8 cellular contexts compared by ENCODE assay signal in genomic region chr14:95157987-95158712, GRCh38. TPM values are rescaled to one million over a fixed set of nuclear protein-coding genes. Genes with fewer than 3 reads are reported as not detected.
DNase-seq lines count a peak whose midpoint lies in the region; ATAC-seq lines count a peak whose summit lies in the region.

No MANE protein-coding gene starts in this region.

- ATAC-seq in GM18511 (IDR thresholded peaks at IDR 0.05; ENCODE audit: unreplicated experiment) (peak; percentile 19), HG03520 (IDR thresholded peaks at IDR 0.05; ENCODE audit: unreplicated experiment) (peak; percentile 23)

- H3K9me3 ChIP-seq in iPS-18a (ENCODE audit: control insufficient read depth, low read depth, low read length) = no peaks in the 10 kb centered on the region

- no peaks in the 10 kb centered on the region for H3K36me3 ChIP-seq in iPS-18a (ENCODE audit: control insufficient read depth, low read depth, low read length)

- H3K36me3 Mint-ChIP-seq in activated T-helper 1 cell treated with anti-CD3 and anti-CD28 coated beads, Interleukin-12 subunit alpha, Interleukin-12 subunit beta, Interleukin-2, Interleukin-4 antibody, amounts not matched to agents 30 ng/mL and 10 ng/mL and 1 ng/mL, durations not matched to agents 14 hours and 24 hours and 36 hours (ENCODE audit: low read depth) = peaks cover 9% of the 10 kb centered on the region

- H3K27me3 ChIP-seq in iPS-18a (ENCODE audit: control insufficient read depth, insufficient read depth, low read length) = no peaks in the 10 kb centered on the region

- intact Hi-C loops in activated T-helper 1 cell treated with anti-CD3 and anti-CD28 coated beads, Interleukin-12 subunit alpha, Interleukin-12 subunit beta, Interleukin-2, Interleukin-4 antibody, amounts not matched to agents 30 ng/mL and 10 ng/mL and 1 ng/mL, durations not matched to agents 14 hours and 24 hours and 36 hours (cut with micrococcal nuclease) = loop anchor here (1.0 to 10.0 kb wide), 7 partner anchors 102 to 1973 kb away; partner anchors contain the start of genes ATG2B, CLMN, GSKIP and LYSET

- peak overlapping the region; percentile 90 for H3K4me3 ChIP-seq in iPS-18a (ENCODE audit: low read length)

- peaks cover 39% of the 10 kb centered on the region for H3K4me1 Mint-ChIP-seq in activated T-helper 1 cell treated with anti-CD3 and anti-CD28 coated beads, Interleukin-12 subunit alpha, Interleukin-12 subunit beta, Interleukin-2, Interleukin-4 antibody, amounts not matched to agents 30 ng/mL and 10 ng/mL and 1 ng/mL, durations not matched to agents 14 hours and 24 hours and 36 hours (ENCODE audit: low read depth)

- H3K9me3 Mint-ChIP-seq in activated T-helper 1 cell treated with anti-CD3 and anti-CD28 coated beads, Interleukin-12 subunit alpha, Interleukin-12 subunit beta, Interleukin-2, Interleukin-4 antibody, amounts not matched to agents 30 ng/mL and 10 ng/mL and 1 ng/mL, durations not matched to agents 14 hours and 24 hours and 36 hours = no peaks in the 10 kb centered on the region

- H3K27me3 Mint-ChIP-seq in activated T-helper 1 cell treated with anti-CD3 and anti-CD28 coated beads, Interleukin-12 subunit alpha, Interleukin-12 subunit beta, Interleukin-2, Interleukin-4 antibody, amounts not matched to agents 30 ng/mL and 10 ng/mL and 1 ng/mL, durations not matched to agents 14 hours and 24 hours and 36 hours (ENCODE audit: insufficient read depth) = no peaks in the 10 kb centered on the region

- peak overlapping the region; percentile 95 for H3K9ac ChIP-seq in iPS-18a (ENCODE audit: low read length)

- peak; percentile 33 for DNase-seq in AG20443 (ENCODE audit: low spot score)
- DNase-seq in activated T-helper 1 cell treated with anti-CD3 and anti-CD28 coated beads, Interleukin-12 subunit alpha, Interleukin-12 subunit beta, Interleukin-2, Interleukin-4 antibody, amounts not matched to agents 30 ng/mL and 10 ng/mL and 1 ng/mL, durations not matched to agents 14 hours and 24 hours and 36 hours (ENCODE audit: low spot score) = no peak
- DNase-seq in stimulated activated naive CD4-positive, alpha-beta T cell treated with Interleukin-2 at 50 U/mL for 16 hours (lab: John Stamatoyannopoulos, UW) = peak; percentile 28
- DNase-seq in NCI-H2029 (lab: John Stamatoyannopoulos, UW) = no peak
- no peak for DNase-seq in NCI-H1092 (lab: John Stamatoyannopoulos, UW)

- peaks cover 27% of the 10 kb centered on the region for H3K4me1 ChIP-seq in iPS-18a (ENCODE audit: control insufficient read depth, low read depth, low read length)

- H3K27ac Mint-ChIP-seq in activated T-helper 1 cell treated with anti-CD3 and anti-CD28 coated beads, Interleukin-12 subunit alpha, Interleukin-12 subunit beta, Interleukin-2, Interleukin-4 antibody, amounts not matched to agents 30 ng/mL and 10 ng/mL and 1 ng/mL, durations not matched to agents 14 hours and 24 hours and 36 hours = peak overlapping the region; percentile 99

- peak overlapping the region; percentile 91 for H3K27ac ChIP-seq in iPS-18a (ENCODE audit: low read length)

- peak overlapping the region; percentile 94 for H3K4me3 Mint-ChIP-seq in activated T-helper 1 cell treated with anti-CD3 and anti-CD28 coated beads, Interleukin-12 subunit alpha, Interleukin-12 subunit beta, Interleukin-2, Interleukin-4 antibody, amounts not matched to agents 30 ng/mL and 10 ng/mL and 1 ng/mL, durations not matched to agents 14 hours and 24 hours and 36 hours

RNA-seq across cellular contexts. Expression of gene DICER1, which starts 0.8 kb away (rescaled TPM):
- total RNA-seq in activated T-helper 1 cell treated with anti-CD3 and anti-CD28 coated beads, Interleukin-12 subunit alpha, Interleukin-12 subunit beta, Interleukin-2, Interleukin-4 antibody, amounts not matched to agents 30 ng/mL and 10 ng/mL and 1 ng/mL, durations not matched to agents 14 hours and 24 hours and 36 hours = 76.8 and 87.2 TPM in 2 replicates

Comparison
In these comparisons a context has a peak if more than half of its experiments do, and no peak if none do; other contexts are left out.
1. DNase-seq: peak in AG20443 (single experiment) and stimulated activated naive CD4-positive, alpha-beta T cell treated with Interleukin-2 at 50 U/mL for 16 hours (single experiment); none in activated T-helper 1 cell treated with anti-CD3 and anti-CD28 coated beads, Interleukin-12 subunit alpha, Interleukin-12 subunit beta, Interleukin-2, Interleukin-4 antibody, amounts not matched to agents 30 ng/mL and 10 ng/mL and 1 ng/mL, durations not matched to agents 14 hours and 24 hours and 36 hours (single experiment), NCI-H2029 (single experiment) and NCI-H1092 (single experiment).